8 cellular contexts compared by ENCODE assay signal in genomic region chr12:104458645-104459555, GRCh38. TPM values are rescaled to one million over a fixed set of nuclear protein-coding genes. Genes with fewer than 3 reads are reported as not detected.
DNase-seq lines count a peak whose midpoint lies in the region; ATAC-seq and TF ChIP-seq lines count a peak whose summit lies in the region.

No MANE protein-coding gene starts in this region.

- CTCF ChIA-PET in activated B cell treated with CpG ODN at 0.5 μM for 24 hours (lab: Charles Lee), result interaction anchor here (1.2 to 6.6 kb wide), 9 partner anchors 14 to 185 kb away, joined by 3 to 30 read pairs (median 6); no protein-coding TSS in a partner anchor

- POLR2A ChIA-PET in activated B cell treated with CpG ODN at 0.5 μM for 24 hours (lab: Charles Lee), result interaction anchor here (0.6 to 6.4 kb wide), 33 partner anchors 9 to 306 kb away, joined by 3 to 75 read pairs (median 4); no protein-coding TSS in a partner anchor

- TF ChIP-seq CTCF in activated B cell treated with CpG ODN at 0.5 μM for 24 hours (IDR thresholded peaks at IDR 0.05), result no peak
- TF ChIP-seq CTCF in esophagus muscularis mucosa (IDR thresholded peaks at IDR 0.05), result no peak
- no peak for TF ChIP-seq CTCF in neural crest cell (conservative IDR thresholded peaks at IDR 0.05)

- H3K27ac Mint-ChIP-seq in activated B cell treated with CpG ODN at 0.5 μM for 24 hours, result peak overlapping the region; percentile 89
- peak overlapping the region; percentile 73 for H3K27ac Mint-ChIP-seq in neural crest cell (ENCODE audit: unreplicated experiment)

- TF ChIP-seq POLR2A in GM19193 (IDR thresholded peaks at IDR 0.05; ENCODE audit: extremely low read depth, insufficient read depth, insufficient read length) (peak; percentile 53), esophagus muscularis mucosa (IDR thresholded peaks at IDR 0.05; ENCODE audit: low read depth) (no peak)

- peak overlapping the region; percentile 69 to 83 (median 74) for H3K4me3 ChIP-seq in esophagus muscularis mucosa

- H3K36me3 ChIP-seq in esophagus muscularis mucosa, result no peaks in the 10 kb centered on the region

- TF ChIP-seq EP300 in esophagus muscularis mucosa (IDR thresholded peaks at IDR 0.05), result no peak

- peak overlapping the region; percentile 67 to 82 (median 72) for H3K27ac ChIP-seq in esophagus muscularis mucosa (replicated peaks in 1 of 4)

- H3K4me1 Mint-ChIP-seq in activated B cell treated with CpG ODN at 0.5 μM for 24 hours, result peaks cover 71% of the 10 kb centered on the region
- H3K4me1 Mint-ChIP-seq in neural crest cell, result peaks cover 45% of the 10 kb centered on the region

- 21% methylated on average over 23 of the region's 30 CpGs for WGBS in esophagus muscularis mucosa

- no peaks in the 10 kb centered on the region for H3K9me3 Mint-ChIP-seq in activated B cell treated with CpG ODN at 0.5 μM for 24 hours
- H3K9me3 Mint-ChIP-seq in neural crest cell, result no peaks in the 10 kb centered on the region

- DNase-seq in AG08395 (ENCODE audit: low spot score) (peak; percentile 37), activated B cell treated with CpG ODN at 0.5 μM for 24 hours (peak; percentile 32), esophagus muscularis mucosa (ENCODE audit: extremely low spot score) (no peak), neural crest cell (ENCODE audit: low read depth, low spot score) (no peak), midbrain (lab: John Stamatoyannopoulos, UW) (no peak), GF-D8 (lab: John Stamatoyannopoulos, UW) (no peak)

- intact Hi-C loops in activated B cell treated with CpG ODN at 0.5 μM for 24 hours (cut with micrococcal nuclease) (loop anchor here (1.0 to 5.0 kb wide), 5 partner anchors 14 to 650 kb away; no protein-coding TSS in a partner anchor), esophagus muscularis mucosa (cut with DNase I) (loop anchor here (10.0 kb wide), 1 partner anchor 256 kb away; no protein-coding TSS in a partner anchor)

- H3K27me3 Mint-ChIP-seq in activated B cell treated with CpG ODN at 0.5 μM for 24 hours, result no peaks in the 10 kb centered on the region
- H3K27me3 Mint-ChIP-seq in neural crest cell (ENCODE audit: low read depth), result peaks cover 71% of the 10 kb centered on the region

- peaks cover 0 to 4% (median 0%) of the 10 kb centered on the region in 4 donors for H3K27me3 ChIP-seq in esophagus muscularis mucosa

- H3K4me1 ChIP-seq in esophagus muscularis mucosa, result peaks cover 5 to 52% (median 43%) of the 10 kb centered on the region in 4 donors

- H3K36me3 Mint-ChIP-seq in activated B cell treated with CpG ODN at 0.5 μM for 24 hours (ENCODE audit: low read depth) (peaks cover 19% of the 10 kb centered on the region), neural crest cell (ENCODE audit: low read depth) (no peaks in the 10 kb centered on the region)

- ATAC-seq in activated B cell treated with CpG ODN at 0.5 μM for 24 hours (ENCODE audit: low read depth) (no peak), HG02798 (IDR thresholded peaks at IDR 0.05; ENCODE audit: poor library complexity, unreplicated experiment) (no peak)

- H3K4me3 Mint-ChIP-seq in activated B cell treated with CpG ODN at 0.5 μM for 24 hours (peak overlapping the region; percentile 99), neural crest cell (peak overlapping the region; percentile 91)

- no peaks in the 10 kb centered on the region for H3K9me3 ChIP-seq in esophagus muscularis mucosa

RNA-seq across cellular contexts. Expression of gene CHST11, which starts 2.2 kb away (rescaled TPM):
- total RNA-seq in activated B cell treated with CpG ODN at 0.5 μM for 24 hours (40.1 and 40.6 TPM in 2 replicates), esophagus muscularis mucosa (10 to 100 TPM in 1 of 4 donors, 1 to 10 TPM in 3; 5.7 to 15.7 (median 7.1) TPM), neural crest cell (10.0 and 10.2 TPM in 2 replicates)

Comparison
In these comparisons a context has a peak if more than half of its experiments do, and no peak if none do; other contexts are left out.
1. DNase-seq: peak in AG08395 (single experiment) and activated B cell treated with CpG ODN at 0.5 μM for 24 hours (single experiment); none in esophagus muscularis mucosa (single experiment), neural crest cell (single experiment), midbrain (single experiment) and GF-D8 (single experiment).